Comparison of ENCODE assay signal across 27 cellular contexts in genomic region chr12:80374615-80375014, GRCh38.
"Had no signal": no experiment of that assay in that cellular context is flagged by ENCODE, and none has a peak within 500 bp of the region (broad histone marks: within the 10 kb centered on the region; RNA-seq: fewer than 3 reads in every experiment).

No MANE protein-coding gene starts in this region.

- H3K27me3 ChIP-seq: MG63 had no signal

- H3K4me3 ChIP-seq: MG63 had no signal

- H3K9me3 ChIP-seq: MG63 had no signal

- H3K36me3 ChIP-seq: MG63 had no signal

- DNase-seq: activated CD4-positive, alpha-beta memory T cell treated with anti-CD3 and anti-CD28 coated beads, Interleukin-2, amount 10 ng/mL, durations not matched to agents 7 days and 5 days; activated CD4-positive, alpha-beta T cell treated with anti-CD3 and anti-CD28 coated beads for 4 hours; activated CD8-positive, alpha-beta memory T cell treated with anti-CD3 and anti-CD28 coated beads for 24 hours; activated CD8-positive, alpha-beta memory T cell treated with anti-CD3 and anti-CD28 coated beads, Interleukin-2, amount 10 ng/mL, durations not matched to agents 7 days and 5 days; activated CD8-positive, alpha-beta memory T cell treated with anti-CD3 and anti-CD28 coated beads, Interleukin-2, amount 50 U/mL, for 48 hours; activated effector memory CD4-positive, alpha-beta T cell treated with Interleukin-2 at 50 U/mL for 16 hours; activated naive CD4-positive, alpha-beta T cell treated with anti-CD3 and anti-CD28 coated beads, Interleukin-2, amount 10 ng/mL, durations not matched to agents 7 days and 5 days; activated naive CD8-positive, alpha-beta T cell treated with anti-CD3 and anti-CD28 coated beads, Interleukin-2, amount 50 U/mL, for 24 hours; activated T-cell treated with anti-CD3 and anti-CD28 coated beads, Interleukin-2, amount 50 U/mL, for 48 hours; anterior cingulate cortex; central memory CD4-positive, alpha-beta T cell; Kasumi-1; MG63; NCI-H1048; NCI-H1105 treated with DMSO at 0.1 percent for 48 hours; NCI-H1436; NCI-H1694; NCI-H1930; NCI-H2081 treated with DMSO at 0.1 percent for 48 hours; NCI-H226; NCI-H446 treated with DMSO at 0.1 percent for 48 hours; NCI-H524; NCI-H69; RPMI8226; SHP77 treated with DMSO at 0.1 percent for 48 hours; SW 1271; T1000 had no signal
